ENCODE assay signal across 1 cellular context in genomic region chr9:137660144-137660543, GRCh38.
TF ChIP-seq lines count a peak whose summit lies in the region.

No MANE protein-coding gene starts in this region.

TF ChIP-seq in GM23338, 12 proteins besides CTCF, POLR2A, EP300 and RAD21 (continued from another document):
- no peak for TF ChIP-seq ZNF462 (CRISPR knock-in tag; IDR thresholded peaks at IDR 0.05)
- TF ChIP-seq JUNB (IDR thresholded peaks at IDR 0.05; ENCODE audit: unreplicated experiment) = no peak
- TF ChIP-seq CREB1 (CRISPR knock-in tag; IDR thresholded peaks at IDR 0.05; ENCODE audit: low read depth) = no peak
- TF ChIP-seq STAT1 (IDR thresholded peaks at IDR 0.05; ENCODE audit: unreplicated experiment) = no peak
- no peak for TF ChIP-seq EZH2phosphoT487 (IDR thresholded peaks at IDR 0.05; ENCODE audit: unreplicated experiment)
- no peak for TF ChIP-seq POLR2AphosphoS5 (IDR thresholded peaks at IDR 0.05; ENCODE audit: low read depth)
